In genomic region chr2:37324786-37325624, GRCh38 we compare ENCODE assay signal across 8 cellular contexts. TPM values are rescaled to one million over a fixed set of nuclear protein-coding genes. Genes with fewer than 3 reads are reported as not detected.
DNase-seq lines count a peak whose midpoint lies in the region; ATAC-seq and TF ChIP-seq lines count a peak whose summit lies in the region.

Gene PRKD3 (minus strand): TSS chr2:37324833. CDS start chr2:37316524, 8,309 bp downstream.

- H3K27me3 ChIP-seq in endodermal cell (ENCODE audit: control insufficient read depth, insufficient read depth, low read length, poor library complexity, severe bottlenecking), result peaks cover 6% of the 10 kb centered on the region

- peaks cover 28% of the 10 kb centered on the region for H3K4me1 Mint-ChIP-seq in activated CD8-positive, alpha-beta memory T cell treated with anti-CD3 and anti-CD28 coated beads, Interleukin-2, amount 10 ng/mL, durations not matched to agents 7 days and 5 days
- peaks cover 26% of the 10 kb centered on the region for H3K4me1 Mint-ChIP-seq in endodermal cell

- in situ Hi-C loops in ACHN (cut with HindIII; ENCODE audit: low pct_ligation_motif_present, low pct_unique_long_range_greater_than_20kb, low sequenced_read_pairs), result no loop called here

- CTCF ChIA-PET in activated CD8-positive, alpha-beta memory T cell treated with anti-CD3 and anti-CD28 coated beads, Interleukin-2, amount 10 ng/mL, durations not matched to agents 7 days and 5 days (lab: Charles Lee), result interaction anchor here (1.3 to 1.6 kb wide), 2 partner anchors 16 to 120 kb away, joined by 3 read pairs; no protein-coding TSS in a partner anchor

- H3K4me3 ChIP-seq in endodermal cell (ENCODE audit: low read length) (peak within 1 kb of the TSS; percentile 97), mesodermal cell (ENCODE audit: extremely low read depth, insufficient read depth, low read length, poor library complexity, severe bottlenecking) (peak within 1 kb of the TSS; percentile 76)

- peaks cover 10% of the 10 kb centered on the region for H3K36me3 Mint-ChIP-seq in activated CD8-positive, alpha-beta memory T cell treated with anti-CD3 and anti-CD28 coated beads, Interleukin-2, amount 10 ng/mL, durations not matched to agents 7 days and 5 days
- H3K36me3 Mint-ChIP-seq in endodermal cell (ENCODE audit: low read depth), result peaks cover 4% of the 10 kb centered on the region

- ATAC-seq in GM18520 (IDR thresholded peaks at IDR 0.05; ENCODE audit: unreplicated experiment), result peak; percentile 43
- peak; percentile 80 for ATAC-seq in HG03045 (IDR thresholded peaks at IDR 0.05; ENCODE audit: unreplicated experiment)
- ATAC-seq in activated CD8-positive, alpha-beta memory T cell treated with anti-CD3 and anti-CD28 coated beads, Interleukin-2, amount 10 ng/mL, durations not matched to agents 7 days and 5 days, result peak; percentile 84

- H3K9me3 Mint-ChIP-seq in activated CD8-positive, alpha-beta memory T cell treated with anti-CD3 and anti-CD28 coated beads, Interleukin-2, amount 10 ng/mL, durations not matched to agents 7 days and 5 days (ENCODE audit: low read depth), result no peaks in the 10 kb centered on the region
- H3K9me3 Mint-ChIP-seq in endodermal cell, result no peaks in the 10 kb centered on the region

- H3K36me3 ChIP-seq in endodermal cell (ENCODE audit: control insufficient read depth, insufficient read depth, low read length) (peaks cover 14% of the 10 kb centered on the region), mesodermal cell (ENCODE audit: control insufficient read depth, insufficient read depth, low read length) (no peaks in the 10 kb centered on the region)

- DNase-seq in ACHN (peak; percentile 33), NCI-H510A treated with DMSO at 0.1 percent for 48 hours (lab: John Stamatoyannopoulos, UW) (peak; percentile 43), endodermal cell (peak; percentile 91)
- DNase-seq in activated CD8-positive, alpha-beta memory T cell treated with anti-CD3 and anti-CD28 coated beads, Interleukin-2, amount 10 ng/mL, durations not matched to agents 7 days and 5 days, result peak; percentile 67
- DNase-seq in stimulated activated CD8-positive, alpha-beta memory T cell treated with anti-CD3 and anti-CD28 coated beads, Interleukin-4, amount 100 ng/mL, for 48 hours, result peak; percentile 74

- peak within 1 kb of the TSS; percentile 88 for H3K9ac ChIP-seq in endodermal cell (ENCODE audit: extremely low read depth, low read length, poor library complexity, severe bottlenecking)

- TF ChIP-seq CTCF in endodermal cell (conservative IDR thresholded peaks at IDR 0.05), result no peak

- H3K9me3 ChIP-seq in endodermal cell (ENCODE audit: control insufficient read depth, low read length), result no peaks in the 10 kb centered on the region
- H3K9me3 ChIP-seq in mesodermal cell (ENCODE audit: control insufficient read depth, low read length), result no peaks in the 10 kb centered on the region

- H3K4me1 ChIP-seq in endodermal cell (ENCODE audit: control insufficient read depth, insufficient read depth, low read length) (peaks cover 10% of the 10 kb centered on the region), mesodermal cell (ENCODE audit: control insufficient read depth, insufficient read depth, low read length, poor library complexity, severe bottlenecking) (peaks cover 13% of the 10 kb centered on the region)

- peaks cover 28% of the 10 kb centered on the region for H3K27me3 Mint-ChIP-seq in activated CD8-positive, alpha-beta memory T cell treated with anti-CD3 and anti-CD28 coated beads, Interleukin-2, amount 10 ng/mL, durations not matched to agents 7 days and 5 days
- peaks cover 7% of the 10 kb centered on the region for H3K27me3 Mint-ChIP-seq in endodermal cell (ENCODE audit: insufficient read depth)

- peak within 1 kb of the TSS; percentile 89 for H3K27ac Mint-ChIP-seq in activated CD8-positive, alpha-beta memory T cell treated with anti-CD3 and anti-CD28 coated beads, Interleukin-2, amount 10 ng/mL, durations not matched to agents 7 days and 5 days
- H3K27ac Mint-ChIP-seq in endodermal cell, result peak within 1 kb of the TSS; percentile 92

- WGBS in endodermal cell (ENCODE audit: insufficient coverage in 1 of 2, insufficient read length in 1 of 2), 2 experiments, result 7 to 20% methylated on average over 23 to 79 of the region's 79 CpGs
- 5 to 7% methylated on average over 49 to 56 of the region's 79 CpGs for WGBS in mesodermal cell (ENCODE audit: insufficient coverage in 2 of 2), 2 experiments

- peak within 1 kb of the TSS; percentile 73 for H3K27ac ChIP-seq in endodermal cell (ENCODE audit: low read depth, low read length)
- peak within 1 kb of the TSS; percentile 84 for H3K27ac ChIP-seq in mesodermal cell (ENCODE audit: low read depth, low read length, severe bottlenecking)

- peak within 1 kb of the TSS; percentile 93 for H3K4me3 Mint-ChIP-seq in activated CD8-positive, alpha-beta memory T cell treated with anti-CD3 and anti-CD28 coated beads, Interleukin-2, amount 10 ng/mL, durations not matched to agents 7 days and 5 days
- peak within 1 kb of the TSS; percentile 89 for H3K4me3 Mint-ChIP-seq in endodermal cell

RNA-seq across cellular contexts. Expression of gene PRKD3, which starts in this region (rescaled TPM):
- 10 to 100 TPM; 26.0 to 39.6 TPM for total RNA-seq in activated CD8-positive, alpha-beta memory T cell treated with anti-CD3 and anti-CD28 coated beads, Interleukin-2, amount 10 ng/mL, durations not matched to agents 7 days and 5 days
- total RNA-seq in endodermal cell, result 10 to 100 TPM; 94.4 to 95.0 TPM
- polyA plus RNA-seq in endodermal cell (2013, experiment 1 of 2), result 47.6 TPM
- polyA plus RNA-seq in endodermal cell (2013, experiment 2 of 2), result 53.5 TPM
- 47.4 TPM for polyA plus RNA-seq in mesodermal cell (2013, experiment 1 of 2)
- 42.2 TPM for polyA plus RNA-seq in mesodermal cell (2013, experiment 2 of 2)

Comparison
In these comparisons a context has a peak if more than half of its experiments do, and no peak if none do; other contexts are left out.
1. Peak in every context shown above with its lines: DNase-seq, ATAC-seq, H3K4me3 ChIP-seq and H3K27ac ChIP-seq.
2. DNase-seq: peak in every context shown above with its lines; median percentile 91 in endodermal cell; 74 in stimulated activated CD8-positive, alpha-beta memory T cell treated with anti-CD3 and anti-CD28 coated beads, Interleukin-4, amount 100 ng/mL, for 48 hours; 67 in activated CD8-positive, alpha-beta memory T cell treated with anti-CD3 and anti-CD28 coated beads, Interleukin-2, amount 10 ng/mL, durations not matched to agents 7 days and 5 days; 43 in NCI-H510A treated with DMSO at 0.1 percent for 48 hours; 33 in ACHN.